12 cellular contexts compared by ENCODE assay signal in genomic region chr2:202149155-202149762, GRCh38.
DNase-seq lines count a peak whose midpoint lies in the region; ATAC-seq and TF ChIP-seq lines count a peak whose summit lies in the region.
"Had no signal": no experiment of that assay in that cellular context is flagged by ENCODE, and none has a peak within 500 bp of the region (broad histone marks: within the 10 kb centered on the region; RNA-seq: fewer than 3 reads in every experiment).

No MANE protein-coding gene starts in this region.

- H3K4me3 ChIP-seq in GM23248 (peak overlapping the region; percentile 44), choroid plexus epithelial cell (ENCODE audit: low read depth, low read length) (no peak overlapping the region)

- no peaks in the 10 kb centered on the region for H3K9me2 ChIP-seq in GM23248 (ENCODE audit: insufficient read depth)

- H3K36me3 ChIP-seq in GM23248 (ENCODE audit: low read depth) = no peaks in the 10 kb centered on the region

- 7 to 8% methylated on average over 13 of the region's 13 CpGs for WGBS in GM23248 (ENCODE audit: low coverage in 1 of 2, low lambda C conversion rate in 2 of 2, missing lambda C conversion rate in 2 of 2), 2 experiments

- ATAC-seq in sciatic nerve (peak; percentile 72), HG03095 (IDR thresholded peaks at IDR 0.05; ENCODE audit: unreplicated experiment) (no peak), HG03135 (IDR thresholded peaks at IDR 0.05; ENCODE audit: unreplicated experiment) (no peak)
- ATAC-seq: activated CD8-positive, alpha-beta memory T cell treated with anti-CD3 and anti-CD28 coated beads, Interleukin-2, amount 10 ng/mL, durations not matched to agents 7 days and 5 days; natural killer cell; SK-N-SH treated with all-trans-retinoic acid at 6 μM for 48 hours had no signal

- peak overlapping the region; percentile 78 for H3K4me2 ChIP-seq in GM23248 (ENCODE audit: unreplicated experiment)

- no peaks in the 10 kb centered on the region for H4K20me1 ChIP-seq in GM23248 (ENCODE audit: insufficient read depth)

- no peaks in the 10 kb centered on the region for H3K79me2 ChIP-seq in GM23248 (ENCODE audit: insufficient read depth)

- intact Hi-C loops in sciatic nerve (cut with DNase I) = no loop called here

- peaks cover 44% of the 10 kb centered on the region for H3F3A ChIP-seq in GM23248 (ENCODE audit: insufficient read depth)

- H3K27me3 ChIP-seq in GM23248 (replicated peaks; ENCODE audit: insufficient read depth) = no peaks in the 10 kb centered on the region

- no peaks in the 10 kb centered on the region for H3K9me3 ChIP-seq in GM23248 (ENCODE audit: low read depth)

- peak overlapping the region; percentile 58 for H3K9ac ChIP-seq in GM23248

- H2AFZ ChIP-seq in GM23248 = peak overlapping the region; percentile 88

- DNase-seq in GM23248 (peak; percentile 92), choroid plexus epithelial cell (ENCODE audit: low read depth) (peak; percentile 81), iris pigment epithelial cell (ENCODE audit: low read depth) (peak; percentile 71), sciatic nerve (ENCODE audit: low spot score) (peak; percentile 71), T-helper 9 cell (no peak), kidney tubule cell (ENCODE audit: low spot score) (no peak)
- DNase-seq: activated CD8-positive, alpha-beta memory T cell treated with anti-CD3 and anti-CD28 coated beads, Interleukin-2, amount 10 ng/mL, durations not matched to agents 7 days and 5 days; natural killer cell; NCI-H1417 treated with DMSO at 0.1 percent for 48 hours had no signal

- H3K4me1 ChIP-seq in GM23248 (ENCODE audit: insufficient read depth) = peaks cover 55% of the 10 kb centered on the region

- in situ Hi-C loops in GM23248 (cut with MboI) = no loop called here

- H3K27ac ChIP-seq in GM23248 = peak overlapping the region; percentile 70

- TF ChIP-seq CTCF in choroid plexus epithelial cell (conservative IDR thresholded peaks at IDR 0.05; ENCODE audit: low read depth, low read length) = peak; percentile 6

Comparison
In these comparisons a context has a peak if more than half of its experiments do, and no peak if none do; other contexts are left out.
1. DNase-seq: peak in GM23248 (single experiment), choroid plexus epithelial cell (single experiment), iris pigment epithelial cell (single experiment) and sciatic nerve (single experiment); none in T-helper 9 cell (single experiment) and kidney tubule cell (single experiment).